8 cellular contexts compared by ENCODE assay signal in the genomic region with DNA sequence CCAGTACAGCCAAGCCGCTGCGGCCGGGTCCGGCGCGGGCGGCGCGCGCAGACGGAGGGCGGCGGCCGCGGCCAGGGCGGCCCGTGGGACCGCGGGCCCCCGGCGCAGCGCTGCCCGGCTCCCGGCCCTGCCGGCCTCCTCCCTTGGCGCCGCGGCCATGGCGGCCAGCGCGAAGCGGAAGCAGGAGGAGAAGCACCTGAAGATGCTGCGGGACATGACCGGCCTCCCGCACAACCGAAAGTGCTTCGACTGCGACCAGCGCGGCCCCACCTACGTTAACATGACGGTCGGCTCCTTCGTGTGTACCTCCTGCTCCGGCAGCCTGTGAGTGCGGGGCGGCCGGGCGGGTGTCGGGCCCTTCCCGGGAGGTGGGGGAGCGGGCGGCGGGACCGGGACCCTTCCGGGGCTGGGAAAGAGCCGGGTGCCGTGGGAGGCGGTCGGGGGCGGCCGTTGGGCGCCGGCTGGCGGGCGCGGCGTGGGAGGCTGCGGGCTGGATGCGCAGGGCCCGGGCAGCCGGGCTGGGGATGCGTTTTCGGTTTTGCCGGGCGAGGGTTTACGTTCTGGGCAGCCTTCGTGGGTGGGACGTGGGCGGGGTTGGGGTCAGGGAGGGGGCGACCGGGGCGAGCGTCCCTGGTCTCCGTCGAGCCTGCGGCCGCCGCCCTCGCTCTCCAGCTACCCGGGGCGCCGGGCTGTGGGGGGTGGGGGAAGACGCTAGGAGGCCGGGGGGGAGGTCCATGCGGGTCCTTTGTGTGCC. TPM values are rescaled to one million over a fixed set of nuclear protein-coding genes. Genes with fewer than 3 reads are reported as not detected.
DNase-seq lines count a peak whose midpoint lies in the region; ATAC-seq and TF ChIP-seq lines count a peak whose summit lies in the region.

No MANE protein-coding gene starts in this region.

- H2AFZ ChIP-seq in mammary epithelial cell (ENCODE audit: low read depth, low read length) = peak overlapping the region; percentile 93

- H3K27me3 ChIP-seq in mammary epithelial cell (ENCODE audit: insufficient read depth, low read length) = no peaks in the 10 kb centered on the region

- H3K9ac ChIP-seq in mammary epithelial cell (ENCODE audit: insufficient read depth, low read length) = peak overlapping the region; percentile 85

- peaks cover 18% of the 10 kb centered on the region for H3K4me1 ChIP-seq in mammary epithelial cell (ENCODE audit: insufficient read depth, low read length)

- peaks cover 56% of the 10 kb centered on the region for H3K79me2 ChIP-seq in mammary epithelial cell (ENCODE audit: insufficient read depth, low read length)

- intact Hi-C loops in mammary epithelial cell (cut with micrococcal nuclease) = loop anchor here (1.0 to 5.0 kb wide), 5 partner anchors 45 to 294 kb away; no protein-coding TSS in a partner anchor

- dilution Hi-C loops in mammary epithelial cell (cut with HindIII; ENCODE audit: low sequenced_read_pairs) = no loop called here

- BruUV-seq in mammary epithelial cell (replicated peaks; lab: Mats Ljungman, UMichigan) = no TSS peak

- TF ChIP-seq CTCF in AG10803 (conservative IDR thresholded peaks at IDR 0.05; ENCODE audit: low read length) (no peak), mammary epithelial cell (conservative IDR thresholded peaks at IDR 0.05 in 1 of 2, IDR thresholded peaks at IDR 0.05 in 1 of 2; ENCODE audit: extremely low read depth in 1 of 2, insufficient read depth in 1 of 2, low read depth in 1 of 2, low read length in 2 of 2) (no peak)

- H3K4me3 ChIP-seq in AG10803 (ENCODE audit: low read length) (peak overlapping the region; percentile 83), mammary epithelial cell (replicated peaks in 1 of 3; ENCODE audit: insufficient read depth in 1 of 3, low read depth in 2 of 3, low read length in 3 of 3) (peak overlapping the region; percentile 97 to 98 (median 97))

- peak overlapping the region; percentile 83 for H3K4me2 ChIP-seq in mammary epithelial cell (ENCODE audit: insufficient read depth, low read depth, low read length)

- no peaks in the 10 kb centered on the region for H3K9me3 ChIP-seq in mammary epithelial cell (replicated peaks; ENCODE audit: insufficient read depth, low read length)

- peak; percentile 74 for ATAC-seq in GM19025 (IDR thresholded peaks at IDR 0.05; ENCODE audit: low read depth, unreplicated experiment)
- peak; percentile 51 for ATAC-seq in HG03103 (IDR thresholded peaks at IDR 0.05; ENCODE audit: low read depth, unreplicated experiment)

- peak; percentile 25 for DNase-seq in AG10803 (ENCODE audit: low read depth)
- peak; percentile 28 to 45 (median 31) for DNase-seq in T-helper 1 cell
- DNase-seq in mammary epithelial cell = peak; percentile 34
- DNase-seq in islet precursor cell = peak; percentile 81
- DNase-seq in stimulated activated CD4-positive, alpha-beta T cell treated with anti-CD3 and anti-CD28 coated beads, Interleukin-2, amount 100 ng/mL, for 4 hours (ENCODE audit: low read depth) = peak; percentile 37
- no peak for DNase-seq in NCI-H187 treated with DMSO at 0.1 percent for 48 hours (lab: John Stamatoyannopoulos, UW)

- in situ Hi-C loops in mammary epithelial cell (cut with MboI; ENCODE audit: low sequenced_read_pairs in 2 of 2) = no loop called here

- peak overlapping the region; percentile 82 for H3K27ac ChIP-seq in mammary epithelial cell (ENCODE audit: insufficient read depth, low read depth, low read length)

- H4K20me1 ChIP-seq in mammary epithelial cell (ENCODE audit: insufficient read depth, low read length) = peaks cover 9% of the 10 kb centered on the region

- no CpG with 5 or more reads among the region's 96 CpGs for WGBS in mammary epithelial cell (ENCODE audit: low coverage, missing lambda C conversion rate)

- CTCF ChIA-PET in mammary epithelial cell (lab: Charles Lee; ENCODE audit: low non-redundant PET) = interaction anchor here (0.7 kb wide), 1 partner anchor 13 kb away, joined by 4 read pairs; no protein-coding TSS in a partner anchor

- no peaks in the 10 kb centered on the region for H3K36me3 ChIP-seq in mammary epithelial cell (ENCODE audit: insufficient read depth, low read length)

RNA-seq across cellular contexts. Expression of a gene that starts 0.5 kb away (rescaled TPM):
- total RNA-seq in mammary epithelial cell = 100 to 1,000 TPM in 1 of 2 donors, 10 to 100 TPM in 1; 92.2 to 108 TPM
- polyA plus RNA-seq in mammary epithelial cell = 122 TPM
- 140 TPM for polyA minus RNA-seq in mammary epithelial cell
